1 cellular context compared by ENCODE assay signal in genomic region chr10:48554668-48555067, GRCh38.
TF ChIP-seq lines count a peak whose summit lies in the region.

No MANE protein-coding gene starts in this region.

TF ChIP-seq in IMR-90, 13 proteins besides CTCF, POLR2A, EP300 and RAD21 (continued from another document):
- no peak for TF ChIP-seq MAZ (IDR thresholded peaks at IDR 0.05; ENCODE audit: borderline replicate concordance, low read depth, low read length)
- TF ChIP-seq, protein P1, sequence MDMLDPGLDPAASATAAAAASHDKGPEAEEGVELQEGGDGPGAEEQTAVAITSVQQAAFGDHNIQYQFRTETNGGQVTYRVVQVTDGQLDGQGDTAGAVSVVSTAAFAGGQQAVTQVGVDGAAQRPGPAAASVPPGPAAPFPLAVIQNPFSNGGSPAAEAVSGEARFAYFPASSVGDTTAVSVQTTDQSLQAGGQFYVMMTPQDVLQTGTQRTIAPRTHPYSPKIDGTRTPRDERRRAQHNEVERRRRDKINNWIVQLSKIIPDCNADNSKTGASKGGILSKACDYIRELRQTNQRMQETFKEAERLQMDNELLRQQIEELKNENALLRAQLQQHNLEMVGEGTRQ (IDR thresholded peaks at IDR 0.05; ENCODE audit: low read depth, low read length), result no peak
- no peak for TF ChIP-seq BHLHE40 (IDR thresholded peaks at IDR 0.05; ENCODE audit: low read depth, low read length)
- TF ChIP-seq MXI1 (IDR thresholded peaks at IDR 0.05; ENCODE audit: borderline replicate concordance, low read depth, low read length), result no peak
- TF ChIP-seq RCOR1 (IDR thresholded peaks at IDR 0.05; ENCODE audit: insufficient replicate concordance, low read length), result no peak
- no peak for TF ChIP-seq SMC3 (IDR thresholded peaks at IDR 0.05; ENCODE audit: low read depth, low read length)
- TF ChIP-seq NFE2L2 (IDR thresholded peaks at IDR 0.05; ENCODE audit: low read depth, low read length), result no peak
- no peak for TF ChIP-seq CHD1 (IDR thresholded peaks at IDR 0.05; ENCODE audit: low read depth, low read length)
